In the genomic region with DNA sequence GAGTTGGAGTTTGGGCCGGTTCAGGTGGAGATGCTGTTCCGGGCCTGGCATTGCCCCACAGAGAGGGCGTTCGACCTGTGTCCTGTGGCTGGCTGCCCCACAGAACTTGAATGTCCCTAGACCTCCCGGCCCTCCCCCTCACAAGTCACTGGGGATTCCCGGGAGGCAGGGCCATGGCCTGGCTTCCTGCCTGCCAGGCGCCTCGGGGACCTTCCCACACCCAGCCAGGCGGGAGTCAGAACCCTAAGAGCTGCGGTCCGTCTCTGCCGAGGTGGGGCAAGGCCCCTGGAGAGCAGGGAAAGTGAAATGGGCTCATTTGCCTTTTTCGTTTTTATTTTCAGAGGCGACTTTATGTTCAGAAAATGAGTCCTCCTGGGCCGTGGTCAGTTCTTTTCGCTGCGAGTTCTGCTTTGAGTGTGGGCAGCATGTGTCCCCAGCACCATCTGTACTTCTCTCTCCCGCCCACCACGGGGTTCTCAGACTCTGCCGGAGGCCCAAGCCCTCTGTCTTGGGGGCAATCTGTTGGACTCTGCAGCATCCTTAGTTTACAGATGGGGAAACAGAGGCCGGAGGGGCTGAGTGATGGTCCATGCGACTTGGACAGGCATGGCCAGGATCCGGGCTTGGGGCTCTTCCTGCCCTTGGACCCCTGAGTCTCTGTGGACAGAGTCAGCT, we compare ENCODE assay signal across 9 cellular contexts. TPM values are rescaled to one million over a fixed set of nuclear protein-coding genes. Genes with fewer than 3 reads are reported as not detected.
A peak's percentile ranks its signal among the peaks of the same experiment; 100 is the strongest.
DNase-seq lines count a peak whose midpoint lies in the region; ATAC-seq, FAIRE-seq and TF ChIP-seq lines count a peak whose summit lies in the region.
"Had no signal": no experiment of that assay in that cellular context is flagged by ENCODE, and none has a peak within 500 bp of the region (broad histone marks: within the 10 kb centered on the region; RNA-seq: fewer than 3 reads in every experiment).

No MANE protein-coding gene starts in this region.

- peak; percentile 28 for FAIRE-seq in HTR-8/SVneo (lab: Jason Lieb, UNC)
- FAIRE-seq: G401.6 had no signal

- H3K4me1 Mint-ChIP-seq in central memory CD8-positive, alpha-beta T cell: peaks cover 57% of the 10 kb centered on the region

- no peak for TF ChIP-seq POLR2A in prostate gland (IDR thresholded peaks at IDR 0.05)

- peak overlapping the region; percentile 96 for H3K27ac ChIP-seq in BLaER1
- peak overlapping the region; percentile 67 to 78 for H3K27ac ChIP-seq in prostate gland

- H3K27me3 ChIP-seq in BLaER1: no peaks in the 10 kb centered on the region
- H3K27me3 ChIP-seq in prostate gland (replicated peaks; ENCODE audit: insufficient read depth): no peaks in the 10 kb centered on the region

- H3K27ac Mint-ChIP-seq in central memory CD8-positive, alpha-beta T cell (ENCODE audit: low read depth): peak overlapping the region; percentile 95

- H3K4me1 ChIP-seq in BLaER1 (peaks cover 100% of the 10 kb centered on the region), prostate gland (replicated peaks) (no peaks in the 10 kb centered on the region)

- peaks cover 91% of the 10 kb centered on the region for H3K36me3 Mint-ChIP-seq in central memory CD8-positive, alpha-beta T cell (ENCODE audit: insufficient read depth)

- no peaks in the 10 kb centered on the region for H3K9me3 Mint-ChIP-seq in central memory CD8-positive, alpha-beta T cell

- H3K4me2 ChIP-seq in BLaER1: peak overlapping the region; percentile 99

- H3K9me3 ChIP-seq in BLaER1 (no peaks in the 10 kb centered on the region), prostate gland (no peaks in the 10 kb centered on the region)

- H3K9ac ChIP-seq in BLaER1: peak overlapping the region; percentile 97

- peak overlapping the region; percentile 55 for H3K4me3 ChIP-seq in BLaER1
- H3K4me3 ChIP-seq in prostate gland: no peak overlapping the region

- peak overlapping the region; percentile 72 for H3K4me3 Mint-ChIP-seq in central memory CD8-positive, alpha-beta T cell

- H4K20me1 ChIP-seq in BLaER1: peaks cover 100% of the 10 kb centered on the region

- DNase-seq in HTR-8/SVneo (ENCODE audit: insufficient read length, low spot score) (no peak), prostate gland (ENCODE audit: low spot score) (no peak), NCI-H128 (lab: John Stamatoyannopoulos, UW; ENCODE audit: unreplicated experiment) (no peak)
- no peak for DNase-seq in central memory CD8-positive, alpha-beta T cell (ENCODE audit: low spot score in 2 of 2)

- WGBS in prostate gland: 56% methylated on average over 23 of the region's 23 CpGs

- peaks cover 73% of the 10 kb centered on the region for H3K36me3 ChIP-seq in BLaER1
- H3K36me3 ChIP-seq in prostate gland: peaks cover 0 to 6% of the 10 kb centered on the region in 2 donors

- ATAC-seq in GM19324 (IDR thresholded peaks at IDR 0.05; ENCODE audit: low FRiP score, unreplicated experiment): peak; percentile 38
- ATAC-seq in central memory CD8-positive, alpha-beta T cell (replicated peaks; ENCODE audit: extremely low read depth, poor library complexity, severe bottlenecking): no peak
- ATAC-seq in GM21526 (IDR thresholded peaks at IDR 0.05; ENCODE audit: low FRiP score, unreplicated experiment): no peak
- ATAC-seq in SK-N-SH treated with all-trans-retinoic acid at 6 μM for 48 hours: no peak

- TF ChIP-seq CTCF in prostate gland (IDR thresholded peaks at IDR 0.05): no peak

- H3K27me3 Mint-ChIP-seq in central memory CD8-positive, alpha-beta T cell: no peaks in the 10 kb centered on the region

- intact Hi-C loops in prostate gland (cut with DNase I): loop anchor here (10.0 kb wide), 1 partner anchor 315 kb away; a partner anchor contains a TSS

TF ChIP-seq in SK-N-SH treated with all-trans-retinoic acid at 6 μM for 48 hours, 23 proteins besides CTCF, POLR2A, EP300 and RAD21:
- TF ChIP-seq ESRRG (CRISPR knock-in tag; IDR thresholded peaks at IDR 0.05) (no peak), PPARA (CRISPR knock-in tag; IDR thresholded peaks at IDR 0.05; ENCODE audit: borderline replicate concordance) (no peak), SNAI2 (CRISPR knock-in tag; IDR thresholded peaks at IDR 0.05) (no peak)
- TF ChIP-seq, protein P1, sequence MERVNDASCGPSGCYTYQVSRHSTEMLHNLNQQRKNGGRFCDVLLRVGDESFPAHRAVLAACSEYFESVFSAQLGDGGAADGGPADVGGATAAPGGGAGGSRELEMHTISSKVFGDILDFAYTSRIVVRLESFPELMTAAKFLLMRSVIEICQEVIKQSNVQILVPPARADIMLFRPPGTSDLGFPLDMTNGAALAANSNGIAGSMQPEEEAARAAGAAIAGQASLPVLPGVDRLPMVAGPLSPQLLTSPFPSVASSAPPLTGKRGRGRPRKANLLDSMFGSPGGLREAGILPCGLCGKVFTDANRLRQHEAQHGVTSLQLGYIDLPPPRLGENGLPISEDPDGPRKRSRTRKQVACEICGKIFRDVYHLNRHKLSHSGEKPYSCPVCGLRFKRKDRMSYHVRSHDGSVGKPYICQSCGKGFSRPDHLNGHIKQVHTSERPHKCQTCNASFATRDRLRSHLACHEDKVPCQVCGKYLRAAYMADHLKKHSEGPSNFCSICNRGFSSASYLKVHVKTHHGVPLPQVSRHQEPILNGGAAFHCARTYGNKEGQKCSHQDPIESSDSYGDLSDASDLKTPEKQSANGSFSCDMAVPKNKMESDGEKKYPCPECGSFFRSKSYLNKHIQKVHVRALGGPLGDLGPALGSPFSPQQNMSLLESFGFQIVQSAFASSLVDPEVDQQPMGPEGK (CRISPR knock-in tag; IDR thresholded peaks at IDR 0.05; ENCODE audit: borderline replicate concordance): no peak
TF ChIP-seq in SK-N-SH treated with all-trans-retinoic acid at 6 μM for 48 hours: peak in this region for 0.

RNA-seq across cellular contexts. Expression of a gene that starts 8.5 kb away (rescaled TPM):
- total RNA-seq in prostate gland: 100 to 1,000 TPM in 1 of 2 donors, 10 to 100 TPM in 1; 29.9 to 104 TPM

RNA-seq across cellular contexts. Expression of a gene that starts 48.7 kb away (rescaled TPM):
- total RNA-seq in prostate gland: 10 to 100 TPM; 21.7 to 49.9 TPM
